ENCODE assay signal across 8 cellular contexts in the genomic region with DNA sequence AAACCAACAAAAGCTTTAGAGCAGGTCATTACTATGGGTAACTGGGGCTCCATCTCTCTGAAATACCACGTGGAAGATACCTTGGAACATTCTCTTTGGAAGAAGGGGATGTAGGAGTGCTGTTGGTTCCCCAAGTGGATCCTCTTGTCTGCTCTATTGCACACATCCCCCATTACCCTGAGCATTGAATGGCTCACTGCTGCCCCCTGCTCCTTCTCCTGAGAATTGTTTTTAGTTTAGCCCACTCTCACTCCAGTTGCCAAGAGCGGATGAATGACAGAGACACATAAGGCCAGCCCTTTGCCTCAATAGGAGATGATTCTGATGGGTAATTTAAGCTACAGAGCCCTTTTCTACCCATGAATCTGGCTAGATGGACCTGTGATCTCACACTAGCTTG.
DNase-seq lines count a peak whose midpoint lies in the region; ATAC-seq and TF ChIP-seq lines count a peak whose summit lies in the region.

No MANE protein-coding gene starts in this region.

- H3K9me3 ChIP-seq in right cardiac atrium (ENCODE audit: control insufficient read depth, low read length), result no peaks in the 10 kb centered on the region

- ATAC-seq in GM18867 (IDR thresholded peaks at IDR 0.05; ENCODE audit: unreplicated experiment), result peak; percentile 95
- ATAC-seq in HG03139 (IDR thresholded peaks at IDR 0.05; ENCODE audit: unreplicated experiment), result peak; percentile 93
- peak; percentile 41 to 48 for ATAC-seq in right cardiac atrium

- peak; percentile 49 for DNase-seq in AG10803 (ENCODE audit: low read depth)
- DNase-seq in RPMI7951 (ENCODE audit: low read depth), result peak; percentile 59
- peak; percentile 78 for DNase-seq in activated effector memory CD4-positive, alpha-beta T cell treated with anti-CD3 and anti-CD28 coated beads, Interleukin-2, amount 50 U/mL, for 16 hours
- peak in 1 of 3 donors; percentile 56 for DNase-seq in right cardiac atrium
- DNase-seq in stimulated activated CD4-positive, alpha-beta T cell treated with anti-CD3 and anti-CD28 coated beads, Interleukin-1b, Interleukin-23, amount 100 ng/mL, for 24 hours (ENCODE audit: low read depth in 4 of 4, low spot score in 1 of 4), result peak; percentile 16 to 43 (median 32)
- no peak for DNase-seq in DMS79 treated with DMSO at 0.1 percent for 48 hours (lab: John Stamatoyannopoulos, UW)

- intact Hi-C loops in right cardiac atrium (cut with DNase I), result loop anchor here in 2 of 4 donors (5.0 to 10.0 kb wide), 2 partner anchors 405 to 408 kb away; no protein-coding TSS in a partner anchor

- no peaks in the 10 kb centered on the region for H3K27me3 ChIP-seq in right cardiac atrium (ENCODE audit: control insufficient read depth, insufficient read depth)

- no peak overlapping the region for H3K27ac ChIP-seq in right cardiac atrium (ENCODE audit: low read length)

- WGBS in right cardiac atrium, result 35% methylated on average over 2 of the region's 2 CpGs

- TF ChIP-seq CTCF in AG10803 (conservative IDR thresholded peaks at IDR 0.05; ENCODE audit: low read length), result peak; percentile 84

- H3K4me3 ChIP-seq in AG10803 (ENCODE audit: low read length), result no peak overlapping the region
- no peak overlapping the region for H3K4me3 ChIP-seq in right cardiac atrium (ENCODE audit: low read length)

- no peaks in the 10 kb centered on the region for H3K4me1 ChIP-seq in right cardiac atrium (ENCODE audit: control insufficient read depth, insufficient read depth, low read length)

Comparison
In these comparisons a context has a peak if more than half of its experiments do, and no peak if none do; other contexts are left out.
1. ATAC-seq: peak in every context shown above with its lines; median percentile 95 in GM18867; 93 in HG03139; 44 in right cardiac atrium.